8 cellular contexts compared by ENCODE assay signal in the genomic region with DNA sequence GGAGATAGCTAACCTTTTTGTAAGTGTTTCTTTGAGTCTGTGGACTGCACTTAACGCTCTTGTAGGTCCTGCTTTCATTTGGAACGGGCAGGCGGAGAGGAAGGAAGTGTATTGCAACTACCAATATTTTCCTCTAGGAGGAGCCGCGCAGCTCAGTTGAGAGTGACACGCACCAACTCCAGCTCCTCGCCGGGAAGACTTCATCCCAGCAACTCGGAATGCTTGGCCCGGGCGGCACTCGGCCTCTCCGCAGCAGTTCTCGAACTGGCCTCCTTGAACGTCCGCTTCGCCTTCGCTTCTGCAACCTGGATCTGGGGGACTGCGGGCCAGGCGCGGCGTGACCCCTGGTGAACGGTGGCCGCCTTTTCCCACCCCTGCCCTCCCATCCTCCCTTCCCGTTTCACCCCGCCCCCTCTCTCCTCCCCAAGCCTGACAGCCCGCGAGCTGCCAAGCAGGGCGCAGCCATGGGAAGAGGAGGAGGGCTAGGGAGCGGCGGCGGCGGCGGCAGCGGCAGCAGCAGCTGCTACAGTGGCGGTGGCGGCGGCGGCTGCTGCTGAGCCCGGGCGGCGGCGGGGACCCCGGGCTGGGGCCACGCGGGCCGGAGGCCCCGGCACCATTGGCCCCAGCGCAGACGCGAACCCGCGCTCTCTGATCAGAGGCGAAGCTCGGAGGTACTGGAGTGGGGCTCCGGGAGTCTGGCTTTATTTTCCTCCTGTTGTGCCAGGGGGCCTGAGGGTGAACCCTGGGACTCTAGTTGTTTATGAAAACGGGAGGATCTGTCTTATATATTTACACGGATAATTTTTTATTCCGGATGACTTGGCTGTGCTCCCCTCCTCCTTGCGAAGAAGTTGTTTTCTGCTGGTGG. TPM values are rescaled to one million over a fixed set of nuclear protein-coding genes. Genes with fewer than 3 reads are reported as not detected.
DNase-seq lines count a peak whose midpoint lies in the region; ATAC-seq lines count a peak whose summit lies in the region.

A gene (plus strand): TSS at position 155 of the 868 bp plus-strand sequence. CDS start 142,436 bp downstream, outside the sequence.

- H3K27ac Mint-ChIP-seq in activated CD4-positive, alpha-beta memory T cell treated with anti-CD3 and anti-CD28 coated beads for 36 hours: no peak within 1 kb of the TSS

- peaks cover 19% of the 10 kb centered on the region for H3K27me3 Mint-ChIP-seq in activated CD4-positive, alpha-beta memory T cell treated with anti-CD3 and anti-CD28 coated beads for 36 hours

- H3K36me3 ChIP-seq in mucosa of stomach (ENCODE audit: control insufficient read depth, insufficient read depth, low read length): no peaks in the 10 kb centered on the region

- H3K4me3 Mint-ChIP-seq in activated CD4-positive, alpha-beta memory T cell treated with anti-CD3 and anti-CD28 coated beads for 36 hours: no peak within 1 kb of the TSS

- no peaks in the 10 kb centered on the region for H3K9me3 ChIP-seq in mucosa of stomach (ENCODE audit: control insufficient read depth, low read length)

- no peaks in the 10 kb centered on the region for H3K36me3 Mint-ChIP-seq in activated CD4-positive, alpha-beta memory T cell treated with anti-CD3 and anti-CD28 coated beads for 36 hours

- intact Hi-C loops in activated CD4-positive, alpha-beta memory T cell treated with anti-CD3 and anti-CD28 coated beads for 36 hours (cut with micrococcal nuclease): loop anchor here (5.0 kb wide), 1 partner anchor 159 kb away; no protein-coding TSS in a partner anchor

- CTCF ChIA-PET in activated CD4-positive, alpha-beta memory T cell treated with anti-CD3 and anti-CD28 coated beads for 36 hours (lab: Charles Lee): interaction anchor here (0.7 to 2.1 kb wide), 12 partner anchors 9 to 466 kb away, joined by 3 to 13 read pairs (median 3); no protein-coding TSS in a partner anchor

- peaks cover 6% of the 10 kb centered on the region for H3K4me1 ChIP-seq in mucosa of stomach (ENCODE audit: control insufficient read depth, insufficient read depth, low read length)

- no peak within 1 kb of the TSS for H3K4me3 ChIP-seq in mucosa of stomach (ENCODE audit: low read length)

- H3K9me3 Mint-ChIP-seq in activated CD4-positive, alpha-beta memory T cell treated with anti-CD3 and anti-CD28 coated beads for 36 hours: no peaks in the 10 kb centered on the region

- peak within 1 kb of the TSS; percentile 59 for H3K9ac ChIP-seq in mucosa of stomach (ENCODE audit: low read length)

- ATAC-seq in HG02759 (IDR thresholded peaks at IDR 0.05; ENCODE audit: unreplicated experiment): peak; percentile 86

- peak; percentile 22 for DNase-seq in stimulated activated CD4-positive, alpha-beta T cell treated with anti-CD3 and anti-CD28 coated beads, Interleukin-1b, Interleukin-23, amount 100 ng/mL, for 48 hours
- no peak for DNase-seq in stimulated activated CD4-positive, alpha-beta T cell treated with anti-CD3 and anti-CD28 coated beads, Interleukin-4, amount 100 ng/mL, for 1 hour
- DNase-seq in NCI-H187 treated with DMSO at 0.1 percent for 48 hours (lab: John Stamatoyannopoulos, UW): peak; percentile 50
- DNase-seq in activated CD4-positive, alpha-beta memory T cell treated with anti-CD3 and anti-CD28 coated beads for 36 hours: peak; percentile 33
- DNase-seq in fibroblast of peridontal ligament (ENCODE audit: extremely low read depth): peak; percentile 87
- DNase-seq in ureter (ENCODE audit: low spot score): peak; percentile 83

- H3K27me3 ChIP-seq in mucosa of stomach (ENCODE audit: control insufficient read depth, insufficient read depth, low read length): peaks cover 16% of the 10 kb centered on the region

- POLR2A ChIA-PET in activated CD4-positive, alpha-beta memory T cell treated with anti-CD3 and anti-CD28 coated beads for 36 hours (lab: Charles Lee): no interaction called here

- no peaks in the 10 kb centered on the region for H3K4me1 Mint-ChIP-seq in activated CD4-positive, alpha-beta memory T cell treated with anti-CD3 and anti-CD28 coated beads for 36 hours (ENCODE audit: low read depth)

RNA-seq across cellular contexts. Expression of the gene that starts here (rescaled TPM):
- total RNA-seq in activated CD4-positive, alpha-beta memory T cell treated with anti-CD3 and anti-CD28 coated beads for 36 hours: not detected
- 3.6 TPM for total RNA-seq in ureter

Comparison
In these comparisons a context has a peak if more than half of its experiments do, and no peak if none do; other contexts are left out.
1. Peak in DNase-seq in activated CD4-positive, alpha-beta memory T cell treated with anti-CD3 and anti-CD28 coated beads for 36 hours; RNA of the gene not detected or under 1 TPM.